ENCODE assay signal across 19 cellular contexts in genomic region chr17:49722066-49722465, GRCh38. TPM values are rescaled to one million over a fixed set of nuclear protein-coding genes. Genes with fewer than 3 reads are reported as not detected.
DNase-seq lines count a peak whose midpoint lies in the region; ATAC-seq and TF ChIP-seq lines count a peak whose summit lies in the region.
"Had no signal": no experiment of that assay in that cellular context is flagged by ENCODE, and none has a peak within 500 bp of the region (broad histone marks: within the 10 kb centered on the region; RNA-seq: fewer than 3 reads in every experiment).

No MANE protein-coding gene starts in this region.

- 90% methylated on average over 3 of the region's 3 CpGs for WGBS in esophagus muscularis mucosa
- WGBS in ovary, 3 donors, result 91 to 95% (median 95%) methylated on average over 3 of the region's 3 CpGs

- peaks cover 17 to 52% (median 46%) of the 10 kb centered on the region in 4 donors for H3K36me3 ChIP-seq in esophagus muscularis mucosa
- no peaks in the 10 kb centered on the region for H3K36me3 ChIP-seq in ovary

- intact Hi-C loops in esophagus muscularis mucosa (cut with DNase I) (no loop called here), ovary (cut with DNase I) (loop anchor here in 1 of 4 donors (10.0 kb wide), 1 partner anchor 53 kb away; no protein-coding TSS in a partner anchor), dorsolateral prefrontal cortex (cut with DNase I) (no loop called here)

- H3K4me3 Mint-ChIP-seq in stimulated activated naive CD8-positive, alpha-beta T cell treated with anti-CD3 and anti-CD28 coated beads, Interleukin-15, Interleukin-2, amounts not matched to agents 100 ng/mL and 50 ng/mL, for 24 hours, result no peak overlapping the region
- no peak overlapping the region for H3K4me3 Mint-ChIP-seq in stimulated activated naive CD8-positive, alpha-beta T cell treated with anti-CD3 and anti-CD28 coated beads, Interleukin-15, amount 100 ng/mL, for 72 hours
- H3K4me3 Mint-ChIP-seq in type B pancreatic cell, result no peak overlapping the region
- H3K4me3 Mint-ChIP-seq: neural crest cell had no signal

- H3K27me3 Mint-ChIP-seq in stimulated activated naive CD8-positive, alpha-beta T cell treated with anti-CD3 and anti-CD28 coated beads, Interleukin-15, Interleukin-2, amounts not matched to agents 100 ng/mL and 50 ng/mL, for 24 hours, result no peaks in the 10 kb centered on the region
- H3K27me3 Mint-ChIP-seq in stimulated activated naive CD8-positive, alpha-beta T cell treated with anti-CD3 and anti-CD28 coated beads, Interleukin-15, amount 100 ng/mL, for 72 hours, result no peaks in the 10 kb centered on the region
- no peaks in the 10 kb centered on the region for H3K27me3 Mint-ChIP-seq in type B pancreatic cell

- H3K9me3 ChIP-seq in esophagus muscularis mucosa, result no peaks in the 10 kb centered on the region
- H3K9me3 ChIP-seq in ovary, result no peaks in the 10 kb centered on the region
- H3K9me3 ChIP-seq: psoas muscle, suprapubic skin had no signal

- TF ChIP-seq EP300 in esophagus muscularis mucosa (IDR thresholded peaks at IDR 0.05) (no peak), ovary (IDR thresholded peaks at IDR 0.05) (no peak)

- H3K4me1 Mint-ChIP-seq in stimulated activated naive CD8-positive, alpha-beta T cell treated with anti-CD3 and anti-CD28 coated beads, Interleukin-15, Interleukin-2, amounts not matched to agents 100 ng/mL and 50 ng/mL, for 24 hours (ENCODE audit: low read depth), result peaks cover 30% of the 10 kb centered on the region
- peaks cover 48% of the 10 kb centered on the region for H3K4me1 Mint-ChIP-seq in stimulated activated naive CD8-positive, alpha-beta T cell treated with anti-CD3 and anti-CD28 coated beads, Interleukin-15, amount 100 ng/mL, for 72 hours
- H3K4me1 Mint-ChIP-seq in type B pancreatic cell (ENCODE audit: unreplicated experiment), result no peaks in the 10 kb centered on the region
- H3K4me1 Mint-ChIP-seq: neural crest cell had no signal

- no peak overlapping the region for H3K4me3 ChIP-seq in esophagus muscularis mucosa
- no peak overlapping the region for H3K4me3 ChIP-seq in ovary
- H3K4me3 ChIP-seq in dorsolateral prefrontal cortex, result no peak overlapping the region
- H3K4me3 ChIP-seq: psoas muscle, suprapubic skin had no signal

- peaks cover 36 to 76% (median 69%) of the 10 kb centered on the region in 4 donors for H3K4me1 ChIP-seq in esophagus muscularis mucosa
- H3K4me1 ChIP-seq in ovary (ENCODE audit: insufficient read depth), result peaks cover 12% of the 10 kb centered on the region

- TF ChIP-seq CTCF in esophagus muscularis mucosa (IDR thresholded peaks at IDR 0.05) (no peak), ovary (IDR thresholded peaks at IDR 0.05) (no peak), type B pancreatic cell (conservative IDR thresholded peaks at IDR 0.05) (no peak), dorsolateral prefrontal cortex (IDR thresholded peaks at IDR 0.05 in 54 of 56, conservative IDR thresholded peaks at IDR 0.05 in 2 of 56; ENCODE audit: low read depth in 1 of 56, partially characterized antibody in 56 of 56) (no peak)

- H3K9me3 Mint-ChIP-seq in stimulated activated naive CD8-positive, alpha-beta T cell treated with anti-CD3 and anti-CD28 coated beads, Interleukin-15, Interleukin-2, amounts not matched to agents 100 ng/mL and 50 ng/mL, for 24 hours, result no peaks in the 10 kb centered on the region
- H3K9me3 Mint-ChIP-seq in stimulated activated naive CD8-positive, alpha-beta T cell treated with anti-CD3 and anti-CD28 coated beads, Interleukin-15, amount 100 ng/mL, for 72 hours, result peaks cover 5% of the 10 kb centered on the region in 2 donors
- H3K9me3 Mint-ChIP-seq in type B pancreatic cell, result no peaks in the 10 kb centered on the region
- H3K9me3 Mint-ChIP-seq: neural crest cell had no signal

- TF ChIP-seq POLR2A in esophagus muscularis mucosa (IDR thresholded peaks at IDR 0.05; ENCODE audit: low read depth) (no peak), ovary (IDR thresholded peaks at IDR 0.05) (no peak)

- no peak for ATAC-seq in stimulated activated naive CD8-positive, alpha-beta T cell treated with anti-CD3 and anti-CD28 coated beads, Interleukin-15, amount 100 ng/mL, for 72 hours
- ATAC-seq: psoas muscle had no signal

- peaks cover 39% of the 10 kb centered on the region for H3K36me3 Mint-ChIP-seq in stimulated activated naive CD8-positive, alpha-beta T cell treated with anti-CD3 and anti-CD28 coated beads, Interleukin-15, Interleukin-2, amounts not matched to agents 100 ng/mL and 50 ng/mL, for 24 hours (ENCODE audit: low read depth)
- H3K36me3 Mint-ChIP-seq in type B pancreatic cell, result peaks cover 13% of the 10 kb centered on the region

- H3K27ac ChIP-seq in esophagus muscularis mucosa (replicated peaks in 1 of 4) (peak overlapping the region; percentile 71 to 82 (median 75)), ovary (peak overlapping the region; percentile 50 to 71), dorsolateral prefrontal cortex (no peak overlapping the region)
- H3K27ac ChIP-seq: suprapubic skin had no signal

- H3K27me3 ChIP-seq in esophagus muscularis mucosa, result no peaks in the 10 kb centered on the region
- H3K27me3 ChIP-seq in ovary, result no peaks in the 10 kb centered on the region
- no peaks in the 10 kb centered on the region for H3K27me3 ChIP-seq in dorsolateral prefrontal cortex
- H3K27me3 ChIP-seq: suprapubic skin had no signal

- H3K27ac Mint-ChIP-seq in stimulated activated naive CD8-positive, alpha-beta T cell treated with anti-CD3 and anti-CD28 coated beads, Interleukin-15, Interleukin-2, amounts not matched to agents 100 ng/mL and 50 ng/mL, for 24 hours, result peak overlapping the region; percentile 49
- peak overlapping the region in 1 of 2 donors; percentile 48 for H3K27ac Mint-ChIP-seq in stimulated activated naive CD8-positive, alpha-beta T cell treated with anti-CD3 and anti-CD28 coated beads, Interleukin-15, amount 100 ng/mL, for 72 hours
- H3K27ac Mint-ChIP-seq in type B pancreatic cell, result no peak overlapping the region

- DNase-seq in stimulated activated naive CD8-positive, alpha-beta T cell treated with anti-CD3 and anti-CD28 coated beads, Interleukin-15, amount 100 ng/mL, for 72 hours, result no peak
- DNase-seq in esophagus muscularis mucosa (ENCODE audit: extremely low spot score) (no peak), ovary (no peak), type B pancreatic cell (ENCODE audit: extremely low spot score, unreplicated experiment) (no peak), dorsolateral prefrontal cortex (no peak), ecto neural progenitor cell (ENCODE audit: low spot score) (no peak)
- DNase-seq: activated CD4-positive, alpha-beta T cell treated with anti-CD3 and anti-CD28 coated beads for 1 hour; COR-L47; GOT3; KBM-7; kidney; mesenchymal stem cell; NCI-H2171; NCI-H69; psoas muscle; stimulated activated CD4-positive, alpha-beta T cell treated with anti-CD3 and anti-CD28 coated beads, Interleukin-12 subunit alpha, Interleukin-12 subunit beta, amount 100 ng/mL, for 4 hours had no signal

RNA-seq across cellular contexts. Expression of gene SLC35B1, which starts 14.3 kb away (rescaled TPM):
- 10 to 100 TPM; 17.0 to 25.3 (median 18.4) TPM for total RNA-seq in esophagus muscularis mucosa
- total RNA-seq in ovary, result 10 to 100 TPM; 22.9 to 53.3 (median 28.8) TPM
- polyA plus RNA-seq in ovary, result 10 to 100 TPM; 20.9 to 41.0 TPM
- 65.2 and 71.7 TPM in 2 replicates for total RNA-seq in type B pancreatic cell (ENCODE audit: low replicate concordance)
- 10 to 100 TPM; 30.7 to 59.0 (median 43.7) TPM for total RNA-seq in dorsolateral prefrontal cortex

RNA-seq across cellular contexts. Expression of gene FAM117A, which starts 41.9 kb away (rescaled TPM):
- total RNA-seq in esophagus muscularis mucosa (10 to 100 TPM; 13.3 to 33.0 (median 24.8) TPM), ovary (10 to 100 TPM; 16.0 to 30.4 (median 19.0) TPM), type B pancreatic cell (ENCODE audit: low replicate concordance) (8.4 and 13.0 TPM in 2 replicates), dorsolateral prefrontal cortex (10 to 100 TPM in 10 of 120 experiments, 1 to 10 TPM in 110; 3.7 to 12.6 (median 6.9) TPM)
- polyA plus RNA-seq in ovary, result 10 to 100 TPM; 15.0 to 25.2 TPM

RNA-seq across cellular contexts. Expression of gene SPOP, which starts 44.2 kb away (rescaled TPM):
- total RNA-seq in esophagus muscularis mucosa (100 to 1,000 TPM; 156 to 304 (median 185) TPM), ovary (10 to 100 TPM; 47.9 to 87.3 (median 76.1) TPM), type B pancreatic cell (ENCODE audit: low replicate concordance) (50.5 and 67.7 TPM in 2 replicates), dorsolateral prefrontal cortex (100 to 1,000 TPM in 77 of 120 experiments, 10 to 100 TPM in 43; 75.2 to 140 (median 105) TPM)
- 10 to 100 TPM; 44.5 to 75.4 TPM for polyA plus RNA-seq in ovary

Comparison
In these comparisons a context has a peak if more than half of its experiments do, and no peak if none do; other contexts are left out.
1. H3K27ac ChIP-seq: peak in esophagus muscularis mucosa (4 of 4) and ovary (2 of 2); none in dorsolateral prefrontal cortex (0 of 59).